8 cellular contexts compared by ENCODE assay signal in genomic region chr17:43908111-43908721, GRCh38. TPM values are rescaled to one million over a fixed set of nuclear protein-coding genes. Genes with fewer than 3 reads are reported as not detected.
DNase-seq lines count a peak whose midpoint lies in the region; ATAC-seq and TF ChIP-seq lines count a peak whose summit lies in the region.

No MANE protein-coding gene starts in this region.

- H3K9me3 Mint-ChIP-seq in activated naive CD8-positive, alpha-beta T cell treated with anti-CD3 and anti-CD28 coated beads, Interleukin-2, amount 10 ng/mL, durations not matched to agents 7 days and 5 days: no peaks in the 10 kb centered on the region

- peak; percentile 55 for ATAC-seq in activated naive CD8-positive, alpha-beta T cell treated with anti-CD3 and anti-CD28 coated beads, Interleukin-2, amount 10 ng/mL, durations not matched to agents 7 days and 5 days (ENCODE audit: low read depth)
- no peak for ATAC-seq in HG03045 (IDR thresholded peaks at IDR 0.05; ENCODE audit: unreplicated experiment)

- no peak overlapping the region for H3K27ac ChIP-seq in ovary

- no peak for TF ChIP-seq EP300 in ovary (IDR thresholded peaks at IDR 0.05)

- no peaks in the 10 kb centered on the region for H3K36me3 Mint-ChIP-seq in activated naive CD8-positive, alpha-beta T cell treated with anti-CD3 and anti-CD28 coated beads, Interleukin-2, amount 10 ng/mL, durations not matched to agents 7 days and 5 days

- intact Hi-C loops in head of caudate nucleus (cut with DNase I): no loop called here
- intact Hi-C loops in ovary (cut with DNase I): no loop called here

- DNase-seq in SIG-M5 treated with dmso at 0.1 percent for 504 hours (lab: John Stamatoyannopoulos, UW; ENCODE audit: unreplicated experiment): peak; percentile 66
- no peak for DNase-seq in SIG-M5 (lab: John Stamatoyannopoulos, UW)
- DNase-seq in RPMI7951 (ENCODE audit: low read depth): peak; percentile 66
- no peak for DNase-seq in activated naive CD8-positive, alpha-beta T cell treated with anti-CD3 and anti-CD28 coated beads, Interleukin-2, amount 10 ng/mL, durations not matched to agents 7 days and 5 days
- DNase-seq in head of caudate nucleus: peak; percentile 74 to 94 (median 87)
- peak; percentile 47 to 72 (median 69) for DNase-seq in ovary
- DNase-seq in NCI-H128 (lab: John Stamatoyannopoulos, UW; ENCODE audit: unreplicated experiment): no peak

- 13 to 19% (median 14%) methylated on average over 24 of the region's 24 CpGs for WGBS in ovary, 3 donors

- H3K27me3 ChIP-seq in ovary: no peaks in the 10 kb centered on the region

- H3K27ac Mint-ChIP-seq in activated naive CD8-positive, alpha-beta T cell treated with anti-CD3 and anti-CD28 coated beads, Interleukin-2, amount 10 ng/mL, durations not matched to agents 7 days and 5 days: no peak overlapping the region

- peak overlapping the region; percentile 57 for H3K4me3 ChIP-seq in ovary

- POLR2A ChIA-PET in activated naive CD8-positive, alpha-beta T cell treated with anti-CD3 and anti-CD28 coated beads, Interleukin-2, amount 10 ng/mL, durations not matched to agents 7 days and 5 days (lab: Charles Lee): interaction anchor here (0.6 kb wide), 1 partner anchor 142 kb away, joined by 4 read pairs; no protein-coding TSS in a partner anchor

- H3K36me3 ChIP-seq in ovary: no peaks in the 10 kb centered on the region

- no peak overlapping the region for H3K4me3 Mint-ChIP-seq in activated naive CD8-positive, alpha-beta T cell treated with anti-CD3 and anti-CD28 coated beads, Interleukin-2, amount 10 ng/mL, durations not matched to agents 7 days and 5 days

- H3K27me3 Mint-ChIP-seq in activated naive CD8-positive, alpha-beta T cell treated with anti-CD3 and anti-CD28 coated beads, Interleukin-2, amount 10 ng/mL, durations not matched to agents 7 days and 5 days: peaks cover 54% of the 10 kb centered on the region

- peaks cover 8% of the 10 kb centered on the region for H3K4me1 Mint-ChIP-seq in activated naive CD8-positive, alpha-beta T cell treated with anti-CD3 and anti-CD28 coated beads, Interleukin-2, amount 10 ng/mL, durations not matched to agents 7 days and 5 days

- no peak for TF ChIP-seq POLR2A in ovary (IDR thresholded peaks at IDR 0.05)

- TF ChIP-seq CTCF in ovary (IDR thresholded peaks at IDR 0.05): no peak

- no peaks in the 10 kb centered on the region for H3K9me3 ChIP-seq in ovary

- H3K4me1 ChIP-seq in ovary (ENCODE audit: insufficient read depth): peaks cover 10% of the 10 kb centered on the region

RNA-seq across cellular contexts. Expression of gene MPP2, which starts 0.9 kb away (rescaled TPM):
- total RNA-seq in RPMI7951 (2014; rRNA removed; shearing (Covaris generic)): 0.78 and 0.96 TPM in 2 replicates
- total RNA-seq in activated naive CD8-positive, alpha-beta T cell treated with anti-CD3 and anti-CD28 coated beads, Interleukin-2, amount 10 ng/mL, durations not matched to agents 7 days and 5 days: 1 to 10 TPM; 2.3 to 3.1 TPM
- 1 to 10 TPM; 3.3 to 6.5 (median 5.6) TPM for total RNA-seq in ovary
- polyA plus RNA-seq in ovary: 1 to 10 TPM; 2.6 to 2.9 TPM

RNA-seq across cellular contexts. Expression of gene PPY, which starts 34.1 kb away (rescaled TPM):
- not detected in 2 replicates for total RNA-seq in RPMI7951 (2014; rRNA removed; shearing (Covaris generic))
- not detected for total RNA-seq in activated naive CD8-positive, alpha-beta T cell treated with anti-CD3 and anti-CD28 coated beads, Interleukin-2, amount 10 ng/mL, durations not matched to agents 7 days and 5 days
- not detected for total RNA-seq in ovary
- not detected for polyA plus RNA-seq in ovary

RNA-seq across cellular contexts. Expression of gene PYY, which starts 45.5 kb away (rescaled TPM):
- not detected in 2 replicates for total RNA-seq in RPMI7951 (2014; rRNA removed; shearing (Covaris generic))
- total RNA-seq in activated naive CD8-positive, alpha-beta T cell treated with anti-CD3 and anti-CD28 coated beads, Interleukin-2, amount 10 ng/mL, durations not matched to agents 7 days and 5 days: not detected
- total RNA-seq in ovary: 1 to 10 TPM in 1 of 7 donors, under 1 TPM in 1, not detected in 5; 0.69 to 1.1 TPM
- under 1 TPM in 1 of 2 donors, not detected in 1; 0.18 TPM for polyA plus RNA-seq in ovary

Comparison
In these comparisons a context has a peak if more than half of its experiments do, and no peak if none do; other contexts are left out.
1. DNase-seq: peak in SIG-M5 treated with dmso at 0.1 percent for 504 hours (single experiment), RPMI7951 (single experiment), head of caudate nucleus (42 of 42) and ovary (5 of 5); none in SIG-M5 (single experiment), activated naive CD8-positive, alpha-beta T cell treated with anti-CD3 and anti-CD28 coated beads, Interleukin-2, amount 10 ng/mL, durations not matched to agents 7 days and 5 days (single experiment) and NCI-H128 (single experiment).